1 cellular context compared by ENCODE assay signal in genomic region chr2:110058034-110058433, GRCh38. TPM values are rescaled to one million over a fixed set of nuclear protein-coding genes. Genes with fewer than 3 reads are reported as not detected.
"Had no signal": no experiment of that assay in that cellular context is flagged by ENCODE, and none has a peak within 500 bp of the region (broad histone marks: within the 10 kb centered on the region; RNA-seq: fewer than 3 reads in every experiment).

No MANE protein-coding gene starts in this region.

RNA-seq across cellular contexts. Expression of gene MALL, which starts 57.6 kb away (rescaled TPM):
- total RNA-seq: HepG2 had no signal
